Comparison of ENCODE assay signal across 8 cellular contexts in genomic region chr18:9094307-9095226, GRCh38. TPM values are rescaled to one million over a fixed set of nuclear protein-coding genes. Genes with fewer than 3 reads are reported as not detected.
DNase-seq lines count a peak whose midpoint lies in the region; ATAC-seq and TF ChIP-seq lines count a peak whose summit lies in the region.

No MANE protein-coding gene starts in this region.

- no peak overlapping the region for H2AFZ ChIP-seq in mesenchymal stem cell (ENCODE audit: low read depth, low read length)

- H2BK15ac ChIP-seq in mesenchymal stem cell (ENCODE audit: low read depth, poor library complexity, severe bottlenecking), result no peak overlapping the region

- no peak overlapping the region for H4K91ac ChIP-seq in mesenchymal stem cell (ENCODE audit: low read length)

- peak; percentile 70 for DNase-seq in AG08396 (ENCODE audit: low spot score)
- peak; percentile 62 for DNase-seq in LHCN-M2 (ENCODE audit: low read depth)
- DNase-seq in activated naive CD8-positive, alpha-beta T cell treated with anti-CD3 and anti-CD28 coated beads, Interleukin-2, amount 10 ng/mL, durations not matched to agents 7 days and 5 days, result no peak
- peak; percentile 96 for DNase-seq in mesenchymal stem cell
- no peak for DNase-seq in LoVo (ENCODE audit: low spot score)
- no peak for DNase-seq in upper lobe of right lung
- DNase-seq in G401 (ENCODE audit: low spot score), result no peak

- peak overlapping the region in 1 of 2 experiments; percentile 96 for H2BK12ac ChIP-seq in mesenchymal stem cell (ENCODE audit: low read length in 2 of 2)

- H3K18ac ChIP-seq in mesenchymal stem cell (ENCODE audit: low read depth in 1 of 2, low read length in 2 of 2), result peak overlapping the region; percentile 7 to 76

- H2AK5ac ChIP-seq in mesenchymal stem cell (ENCODE audit: low read length, severe bottlenecking), result no peak overlapping the region

- no peak for ATAC-seq in activated naive CD8-positive, alpha-beta T cell treated with anti-CD3 and anti-CD28 coated beads, Interleukin-2, amount 10 ng/mL, durations not matched to agents 7 days and 5 days (ENCODE audit: low read depth)
- ATAC-seq in HG03175 (IDR thresholded peaks at IDR 0.05; ENCODE audit: unreplicated experiment) (no peak), upper lobe of right lung (no peak)

- TF ChIP-seq CTCF in upper lobe of right lung (IDR thresholded peaks at IDR 0.05), result no peak

- H3K4me1 Mint-ChIP-seq in activated naive CD8-positive, alpha-beta T cell treated with anti-CD3 and anti-CD28 coated beads, Interleukin-2, amount 10 ng/mL, durations not matched to agents 7 days and 5 days, result peaks cover 54% of the 10 kb centered on the region

- WGBS in mesenchymal stem cell, result 44% methylated on average over 4 of the region's 7 CpGs

- H2BK5ac ChIP-seq in mesenchymal stem cell (ENCODE audit: low read depth, low read length, poor library complexity, severe bottlenecking), result no peak overlapping the region

- no peaks in the 10 kb centered on the region for H3K9me3 Mint-ChIP-seq in activated naive CD8-positive, alpha-beta T cell treated with anti-CD3 and anti-CD28 coated beads, Interleukin-2, amount 10 ng/mL, durations not matched to agents 7 days and 5 days

- in situ Hi-C loops in G401 (cut with HindIII; ENCODE audit: low sequenced_read_pairs), result no loop called here

- H3K4me2 ChIP-seq in mesenchymal stem cell (ENCODE audit: low read length, poor library complexity, severe bottlenecking), result no peak overlapping the region

- H3K27ac ChIP-seq in mesenchymal stem cell (ENCODE audit: low read length, poor library complexity, severe bottlenecking) (peak overlapping the region; percentile 52), upper lobe of right lung (no peak overlapping the region)

- no peak overlapping the region for H4K8ac ChIP-seq in mesenchymal stem cell (ENCODE audit: low read length)

- POLR2A ChIA-PET in activated naive CD8-positive, alpha-beta T cell treated with anti-CD3 and anti-CD28 coated beads, Interleukin-2, amount 10 ng/mL, durations not matched to agents 7 days and 5 days (lab: Charles Lee), result interaction anchor here (0.9 to 2.0 kb wide), 6 partner anchors 8 to 42 kb away, joined by 3 to 7 read pairs (median 5); partner anchors contain the start of genes ANKRD12 and NDUFV2

- peaks cover 8% of the 10 kb centered on the region for H3K36me3 Mint-ChIP-seq in activated naive CD8-positive, alpha-beta T cell treated with anti-CD3 and anti-CD28 coated beads, Interleukin-2, amount 10 ng/mL, durations not matched to agents 7 days and 5 days

- H3K36me3 ChIP-seq in mesenchymal stem cell (ENCODE audit: control insufficient read depth in 1 of 2, insufficient read depth in 2 of 2, low read depth in 1 of 2, low read length in 2 of 2) (no peaks in the 10 kb centered on the region), upper lobe of right lung (no peaks in the 10 kb centered on the region)

- no peaks in the 10 kb centered on the region for H3K27me3 Mint-ChIP-seq in activated naive CD8-positive, alpha-beta T cell treated with anti-CD3 and anti-CD28 coated beads, Interleukin-2, amount 10 ng/mL, durations not matched to agents 7 days and 5 days

- H3K27me3 ChIP-seq in mesenchymal stem cell (ENCODE audit: control insufficient read depth in 1 of 2, insufficient read depth in 1 of 2, low read length in 2 of 2) (no peaks in the 10 kb centered on the region), upper lobe of right lung (no peaks in the 10 kb centered on the region)

- H3K4me3 Mint-ChIP-seq in activated naive CD8-positive, alpha-beta T cell treated with anti-CD3 and anti-CD28 coated beads, Interleukin-2, amount 10 ng/mL, durations not matched to agents 7 days and 5 days, result peak overlapping the region; percentile 68

- H3K23ac ChIP-seq in mesenchymal stem cell (ENCODE audit: low read length in 2 of 2), result peak overlapping the region in 1 of 2 experiments; percentile 69

- H3K27ac Mint-ChIP-seq in activated naive CD8-positive, alpha-beta T cell treated with anti-CD3 and anti-CD28 coated beads, Interleukin-2, amount 10 ng/mL, durations not matched to agents 7 days and 5 days, result peak overlapping the region; percentile 96

- H3K4ac ChIP-seq in mesenchymal stem cell (ENCODE audit: low read depth in 1 of 2, low read length in 2 of 2), result peak overlapping the region in 1 of 2 experiments; percentile 35

- no peak overlapping the region for H3K14ac ChIP-seq in mesenchymal stem cell (ENCODE audit: low read length in 2 of 2)

- H3K9me3 ChIP-seq in mesenchymal stem cell (ENCODE audit: control insufficient read depth, low read length) (no peaks in the 10 kb centered on the region), upper lobe of right lung (no peaks in the 10 kb centered on the region)

- no peak overlapping the region for H2BK120ac ChIP-seq in mesenchymal stem cell (ENCODE audit: low read depth, low read length)

- intact Hi-C loops in upper lobe of right lung (cut with DNase I), result no loop called here

- H3K4me1 ChIP-seq in mesenchymal stem cell (ENCODE audit: control insufficient read depth, insufficient read depth, low read depth, low read length) (peaks cover 2% of the 10 kb centered on the region), upper lobe of right lung (peaks cover 4% of the 10 kb centered on the region)

- no peak overlapping the region for H3K4me3 ChIP-seq in mesenchymal stem cell (ENCODE audit: insufficient read depth in 1 of 2, low read depth in 1 of 2, low read length in 2 of 2)
- no peak overlapping the region for H3K4me3 ChIP-seq in upper lobe of right lung

- H3K79me1 ChIP-seq in mesenchymal stem cell (replicated peaks; ENCODE audit: low read length, poor library complexity, severe bottlenecking), result no peaks in the 10 kb centered on the region

- H3K9ac ChIP-seq in mesenchymal stem cell (ENCODE audit: low read length), result peak overlapping the region; percentile 72

RNA-seq across cellular contexts. Expression of gene NDUFV2, which starts 7.9 kb away (rescaled TPM):
- total RNA-seq in LHCN-M2 (2014; rRNA removed) (149 and 156 TPM in 2 replicates), upper lobe of right lung (106 TPM)
- polyA plus RNA-seq in LHCN-M2 (2012), result 145 TPM
- 100 to 1,000 TPM; 166 to 168 TPM for total RNA-seq in activated naive CD8-positive, alpha-beta T cell treated with anti-CD3 and anti-CD28 coated beads, Interleukin-2, amount 10 ng/mL, durations not matched to agents 7 days and 5 days
- polyA plus RNA-seq in mesenchymal stem cell (2013, experiment 1 of 2), result 241 TPM
- 246 TPM for polyA plus RNA-seq in mesenchymal stem cell (2013, experiment 2 of 2)
- 221 and 286 TPM in 2 replicates for total RNA-seq in G401 (2014; rRNA removed; shearing (Covaris generic))

RNA-seq across cellular contexts. Expression of gene ANKRD12, which starts 42.0 kb away (rescaled TPM):
- total RNA-seq in LHCN-M2 (2014; rRNA removed), result 12.6 and 21.4 TPM in 2 replicates
- polyA plus RNA-seq in LHCN-M2 (2012), result 7.2 TPM
- total RNA-seq in activated naive CD8-positive, alpha-beta T cell treated with anti-CD3 and anti-CD28 coated beads, Interleukin-2, amount 10 ng/mL, durations not matched to agents 7 days and 5 days, result 100 to 1,000 TPM; 107 to 117 TPM
- 41.3 TPM for polyA plus RNA-seq in mesenchymal stem cell (2013, experiment 1 of 2)
- 40.2 TPM for polyA plus RNA-seq in mesenchymal stem cell (2013, experiment 2 of 2)
- 74.2 TPM for total RNA-seq in upper lobe of right lung
- 3.3 and 7.9 TPM in 2 replicates for total RNA-seq in G401 (2014; rRNA removed; shearing (Covaris generic))

Comparison
In these comparisons a context has a peak if more than half of its experiments do, and no peak if none do; other contexts are left out.
1. DNase-seq: peak in AG08396 (single experiment), LHCN-M2 (single experiment) and mesenchymal stem cell (single experiment); none in activated naive CD8-positive, alpha-beta T cell treated with anti-CD3 and anti-CD28 coated beads, Interleukin-2, amount 10 ng/mL, durations not matched to agents 7 days and 5 days (single experiment), LoVo (single experiment), upper lobe of right lung (single experiment) and G401 (single experiment).